ENCODE assay signal across 25 cellular contexts in the genomic region with DNA sequence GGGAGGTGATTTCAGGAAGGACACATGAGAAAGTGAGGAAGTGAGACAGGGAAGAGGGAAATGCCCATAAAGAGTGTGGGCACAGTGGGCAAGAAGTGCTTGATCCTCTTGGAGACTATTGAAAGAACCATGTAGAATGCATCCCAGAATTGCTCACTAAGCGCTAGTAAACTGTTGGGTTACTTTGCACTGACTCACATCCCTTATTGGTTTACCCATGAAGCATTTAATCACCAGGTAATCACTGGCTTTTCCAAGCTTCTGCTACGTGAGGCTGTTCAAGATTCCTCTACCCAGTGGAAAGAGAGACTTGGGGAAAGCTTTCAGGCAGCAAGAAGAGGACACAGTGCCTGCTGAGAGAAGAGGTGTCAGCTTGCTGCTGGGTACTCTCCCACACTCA.
A peak's percentile ranks its signal among the peaks of the same experiment; 100 is the strongest.
DNase-seq lines count a peak whose midpoint lies in the region; ATAC-seq, FAIRE-seq and TF ChIP-seq lines count a peak whose summit lies in the region.
"Had no signal": no experiment of that assay in that cellular context is flagged by ENCODE, and none has a peak within 500 bp of the region (broad histone marks: within the 10 kb centered on the region; RNA-seq: fewer than 3 reads in every experiment).

No MANE protein-coding gene starts in this region.

- H3K4me1 ChIP-seq in IMR-90 (ENCODE audit: control insufficient read depth, insufficient read depth, low read length) (no peaks in the 10 kb centered on the region; the same call in 1 of the 2 replicates), endothelial cell of umbilical vein (ENCODE audit: control insufficient read depth, extremely low read depth, insufficient read depth, low read length) (peaks cover 16% of the 10 kb centered on the region), keratinocyte (ENCODE audit: control insufficient read depth, extremely low read depth, insufficient read depth, low read length) (no peaks in the 10 kb centered on the region)
- H3K4me1 ChIP-seq: BE2C, SJSA1 had no signal

- no peak overlapping the region for H3K4me2 ChIP-seq in IMR-90 (ENCODE audit: low read depth, low read length)
- H3K4me2 ChIP-seq in endothelial cell of umbilical vein (ENCODE audit: insufficient read depth, low read length), result no peak overlapping the region
- no peak overlapping the region for H3K4me2 ChIP-seq in keratinocyte (ENCODE audit: control insufficient read depth, extremely low read depth, insufficient read depth, low read depth, low read length)

- H3K9me1 ChIP-seq in IMR-90 (ENCODE audit: insufficient read depth, low read length), result no peaks in the 10 kb centered on the region
- H3K9me1 ChIP-seq in endothelial cell of umbilical vein (replicated peaks; ENCODE audit: control insufficient read depth, extremely low read depth, insufficient read depth, low read length), result no peaks in the 10 kb centered on the region
- H3K9me1 ChIP-seq in keratinocyte (ENCODE audit: control insufficient read depth, extremely low read depth, insufficient read depth, low read length), result no peaks in the 10 kb centered on the region

- H2AFZ ChIP-seq in IMR-90 (replicated peaks; ENCODE audit: low read length, poor library complexity) (no peak overlapping the region), endothelial cell of umbilical vein (ENCODE audit: low read depth, low read length) (no peak overlapping the region), keratinocyte (ENCODE audit: control insufficient read depth, low read length) (peak overlapping the region; percentile 21)

- H3K36me3 ChIP-seq in IMR-90 (ENCODE audit: control insufficient read depth, insufficient read depth, low read length), result no peaks in the 10 kb centered on the region
- no peaks in the 10 kb centered on the region for H3K36me3 ChIP-seq in endothelial cell of umbilical vein (ENCODE audit: control insufficient read depth in 2 of 2, extremely low read depth in 1 of 2, insufficient read depth in 2 of 2, low read length in 2 of 2)
- no peaks in the 10 kb centered on the region for H3K36me3 ChIP-seq in keratinocyte (ENCODE audit: control insufficient read depth in 2 of 2, extremely low read depth in 1 of 2, insufficient read depth in 2 of 2, low read length in 2 of 2)
- H3K36me3 ChIP-seq: BE2C, SJSA1 had no signal

- no peak overlapping the region for H2BK5ac ChIP-seq in IMR-90 (ENCODE audit: low read depth, low read length, poor library complexity, severe bottlenecking)

- H2BK20ac ChIP-seq in IMR-90 (ENCODE audit: low read depth, low read length), result no peak overlapping the region

- no peak for FAIRE-seq in endothelial cell of umbilical vein (lab: Jason Lieb, UNC)
- peak; percentile 26 for FAIRE-seq in keratinocyte (lab: Jason Lieb, UNC)
- FAIRE-seq: GM18507 had no signal

- in situ Hi-C loops in IMR-90 (cut with MboI; ENCODE audit: low sequenced_read_pairs), result no loop called here

- no peak overlapping the region for H2BK15ac ChIP-seq in IMR-90 (ENCODE audit: low read depth, low read length)

- TF ChIP-seq POLR2A in IMR-90 (IDR thresholded peaks at IDR 0.05; ENCODE audit: low read depth, low read length) (no peak), endothelial cell of umbilical vein (IDR thresholded peaks at IDR 0.05; ENCODE audit: low read depth, low read length) (no peak)

- no peaks in the 10 kb centered on the region for H3K79me1 ChIP-seq in IMR-90 (ENCODE audit: low read depth in 1 of 2, low read length in 2 of 2)

- H2AK5ac ChIP-seq in IMR-90 (ENCODE audit: low read depth, low read length), result no peak overlapping the region; the same call in 1 of the 2 replicates

- H3K23ac ChIP-seq in IMR-90 (ENCODE audit: low read depth, low read length), result no peak overlapping the region

- WGBS in IMR-90 (ENCODE audit: extremely low coverage in 2 of 2, insufficient read length in 1 of 2), 2 experiments, result no CpG with 5 or more reads among the region's 2 CpGs

- H3K4me3 Mint-ChIP-seq in stimulated activated memory B cell treated with anti-CD40 and anti-IgM and Interleukin-4, amounts not matched to agents 10 μg/mL and 1 μg/mL and 100 μg/mL, for 72 hours, result no peak overlapping the region
- H3K4me3 Mint-ChIP-seq: CD14-positive monocyte had no signal

- BruUV-seq in IMR-90 (replicated peaks; lab: Mats Ljungman, UMichigan) (no TSS peak), endothelial cell of umbilical vein (replicated peaks; lab: Mats Ljungman, UMichigan) (no TSS peak)

- TF ChIP-seq CTCF in IMR-90 (conservative IDR thresholded peaks at IDR 0.05; ENCODE audit: low read depth, low read length), result no peak
- TF ChIP-seq CTCF in endothelial cell of umbilical vein (IDR thresholded peaks at IDR 0.05; ENCODE audit: extremely low read depth in 1 of 2, insufficient read depth in 1 of 2, low read depth in 1 of 2, low read length in 2 of 2), result no peak
- no peak for TF ChIP-seq CTCF in keratinocyte (optimal IDR thresholded peaks at IDR 0.05 in 1 of 3, IDR thresholded peaks at IDR 0.05 in 1 of 3, conservative IDR thresholded peaks at IDR 0.05 in 1 of 3; ENCODE audit: extremely low read depth in 1 of 3, insufficient read depth in 2 of 3, low read length in 3 of 3)

- H3K4ac ChIP-seq in IMR-90 (ENCODE audit: low read depth, low read length), result no peak overlapping the region

- H3K79me2 ChIP-seq in endothelial cell of umbilical vein (ENCODE audit: control insufficient read depth, insufficient read depth, low read length) (no peaks in the 10 kb centered on the region), keratinocyte (ENCODE audit: control insufficient read depth, insufficient read depth, low read length) (no peaks in the 10 kb centered on the region)

- H3K27ac ChIP-seq in IMR-90 (ENCODE audit: insufficient read depth, low read length), result no peak overlapping the region
- H3K27ac ChIP-seq in endothelial cell of umbilical vein (ENCODE audit: insufficient read depth, low read depth, low read length), result no peak overlapping the region
- H3K27ac ChIP-seq in keratinocyte (ENCODE audit: control insufficient read depth, insufficient read depth, low read length), result no peak overlapping the region
- H3K27ac ChIP-seq: SJSA1 had no signal

- H3K14ac ChIP-seq in IMR-90 (replicated peaks; ENCODE audit: low read depth, low read length), result 0 out of 2 replicates have a peak overlapping the region, but pooled peaks have one; percentile 21

- dilution Hi-C loops in IMR-90 (cut with HindIII; ENCODE audit: low sequenced_read_pairs, unreplicated experiment), result no loop called here
- dilution Hi-C loops in endothelial cell of umbilical vein (cut with MboI; ENCODE audit: extremely low pct_ligation_motif_present, low sequenced_read_pairs), result no loop called here
- dilution Hi-C loops in keratinocyte (cut with MboI; ENCODE audit: extremely low pct_ligation_motif_present, low sequenced_read_pairs), result no loop called here

- no peak for TF ChIP-seq RAD21 in IMR-90 (IDR thresholded peaks at IDR 0.05; ENCODE audit: low read length)

- no peak for ATAC-seq in IMR-90 (ENCODE audit: low read depth)
- no peak for ATAC-seq in stimulated activated memory B cell treated with anti-CD40 and anti-IgM and Interleukin-4, amounts not matched to agents 10 μg/mL and 1 μg/mL and 100 μg/mL, for 72 hours
- ATAC-seq: Right ventricle myocardium inferior had no signal

- no peak overlapping the region for H4K5ac ChIP-seq in IMR-90 (ENCODE audit: low read depth, low read length)

- H3K4me3 ChIP-seq in IMR-90 (ENCODE audit: insufficient read depth, low read depth, low read length), result no peak overlapping the region
- H3K4me3 ChIP-seq in endothelial cell of umbilical vein (replicated peaks in 1 of 3; ENCODE audit: insufficient read depth in 1 of 3, low read depth in 1 of 3, low read length in 3 of 3), result no peak overlapping the region
- no peak overlapping the region for H3K4me3 ChIP-seq in keratinocyte (ENCODE audit: control insufficient read depth in 2 of 3, extremely low read depth in 1 of 3, insufficient read depth in 2 of 3, low read depth in 1 of 3, low read length in 3 of 3)
- H3K4me3 ChIP-seq: SJSA1 had no signal

- no peak overlapping the region for H3K27ac Mint-ChIP-seq in stimulated activated memory B cell treated with anti-CD40 and anti-IgM and Interleukin-4, amounts not matched to agents 10 μg/mL and 1 μg/mL and 100 μg/mL, for 72 hours

- peaks cover 6% of the 10 kb centered on the region for H3K9me3 Mint-ChIP-seq in stimulated activated memory B cell treated with anti-CD40 and anti-IgM and Interleukin-4, amounts not matched to agents 10 μg/mL and 1 μg/mL and 100 μg/mL, for 72 hours

- DNase-seq in CD1c-positive myeloid dendritic cell (ENCODE audit: extremely low spot score) (peak; percentile 20), IMR-90 (peak; percentile 15), endothelial cell of umbilical vein (ENCODE audit: low read depth, low spot score) (no peak), keratinocyte (ENCODE audit: low read depth, low spot score) (no peak), posterior cingulate gyrus (no peak), DMS79 treated with DMSO at 0.1 percent for 48 hours (lab: John Stamatoyannopoulos, UW) (no peak), SHP77 treated with DMSO at 0.1 percent for 48 hours (lab: John Stamatoyannopoulos, UW) (no peak)
- DNase-seq: 8988T, ACHN, BE2C, Calu3, DND-41, H7, NCI-H1092 treated with DMSO at 0.1 percent for 48 hours, NCI-H1436 treated with DMSO at 0.1 percent for 48 hours, NCI-H187 treated with DMSO at 0.1 percent for 48 hours, NCI-H2171 treated with DMSO at 0.1 percent for 48 hours, NCI-H345, NCI-H524, NCI-H748 treated with DMSO at 0.1 percent for 48 hours had no signal

- CTCF ChIA-PET in IMR-90 (lab: Yijun Ruan, JAX), result no interaction called here
- CTCF ChIA-PET in endothelial cell of umbilical vein (lab: Charles Lee), result interaction anchor here (1.3 kb wide), 1 partner anchor 158 kb away, joined by 3 read pairs; no protein-coding TSS in a partner anchor

- H4K20me1 ChIP-seq in IMR-90 (ENCODE audit: insufficient read depth, low read length) (no peaks in the 10 kb centered on the region), endothelial cell of umbilical vein (replicated peaks; ENCODE audit: control insufficient read depth, extremely low read depth, insufficient read depth, low read length) (no peaks in the 10 kb centered on the region), keratinocyte (ENCODE audit: control insufficient read depth, extremely low read depth, insufficient read depth, low read length) (no peaks in the 10 kb centered on the region)

- no peaks in the 10 kb centered on the region for H3K27me3 Mint-ChIP-seq in stimulated activated memory B cell treated with anti-CD40 and anti-IgM and Interleukin-4, amounts not matched to agents 10 μg/mL and 1 μg/mL and 100 μg/mL, for 72 hours

- no peak overlapping the region for H4K91ac ChIP-seq in IMR-90 (ENCODE audit: insufficient read depth, low read depth, low read length)

- POLR2A ChIA-PET in IMR-90 (lab: Charles Lee; ENCODE audit: unreplicated experiment) (no interaction called here), endothelial cell of umbilical vein (lab: Charles Lee) (no interaction called here)

- H3K9me3 ChIP-seq in IMR-90 (ENCODE audit: control insufficient read depth, insufficient read depth, low read length) (no peaks in the 10 kb centered on the region), endothelial cell of umbilical vein (replicated peaks; ENCODE audit: control insufficient read depth, insufficient read depth, low read length) (no peaks in the 10 kb centered on the region), keratinocyte (ENCODE audit: control insufficient read depth, low read depth, low read length) (no peaks in the 10 kb centered on the region)
- H3K9me3 ChIP-seq: BE2C, SJSA1 had no signal

- H3K18ac ChIP-seq in IMR-90 (ENCODE audit: low read depth, low read length), result no peak overlapping the region

- no peaks in the 10 kb centered on the region for H3K4me1 Mint-ChIP-seq in stimulated activated memory B cell treated with anti-CD40 and anti-IgM and Interleukin-4, amounts not matched to agents 10 μg/mL and 1 μg/mL and 100 μg/mL, for 72 hours

- no peaks in the 10 kb centered on the region for H3K36me3 Mint-ChIP-seq in stimulated activated memory B cell treated with anti-CD40 and anti-IgM and Interleukin-4, amounts not matched to agents 10 μg/mL and 1 μg/mL and 100 μg/mL, for 72 hours
- H3K36me3 Mint-ChIP-seq: CD14-positive monocyte had no signal

- H3K9ac ChIP-seq in IMR-90 (ENCODE audit: low read depth, low read length) (no peak overlapping the region), endothelial cell of umbilical vein (replicated peaks; ENCODE audit: extremely low read depth, insufficient read depth, low read length) (no peak overlapping the region), keratinocyte (ENCODE audit: control insufficient read depth, extremely low read depth, insufficient read depth, low read length) (no peak overlapping the region)

- intact Hi-C loops in IMR-90 (cut with micrococcal nuclease), result no loop called here
- intact Hi-C loops in endothelial cell of umbilical vein (cut with micrococcal nuclease), result loop anchor here (5.0 kb wide), 1 partner anchor 73 kb away; no protein-coding TSS in a partner anchor
- intact Hi-C loops in posterior cingulate gyrus (cut with DNase I), result no loop called here

- H4K8ac ChIP-seq in IMR-90 (ENCODE audit: low read depth in 2 of 2, low read length in 2 of 2), result no peak overlapping the region

- H2BK120ac ChIP-seq in IMR-90 (ENCODE audit: low read depth, low read length), result no peak overlapping the region

- H3K56ac ChIP-seq in IMR-90 (ENCODE audit: extremely low read depth, insufficient read depth, low read length), result no peak overlapping the region

- H3K27me3 ChIP-seq in IMR-90 (ENCODE audit: control insufficient read depth, insufficient read depth, low read length), result no peaks in the 10 kb centered on the region
- no peaks in the 10 kb centered on the region for H3K27me3 ChIP-seq in endothelial cell of umbilical vein (ENCODE audit: control insufficient read depth in 2 of 2, insufficient read depth in 2 of 2, low read length in 2 of 2)
- H3K27me3 ChIP-seq in keratinocyte (ENCODE audit: control insufficient read depth, extremely low read depth, insufficient read depth, low read length), result no peaks in the 10 kb centered on the region
- H3K27me3 ChIP-seq: BE2C, SJSA1 had no signal

- H2AK9ac ChIP-seq in IMR-90 (replicated peaks; ENCODE audit: low read depth, low read length, poor library complexity), result no peak overlapping the region

Comparison
In these comparisons a context has a peak if more than half of its experiments do, and no peak if none do; other contexts are left out.
1. DNase-seq: peak in CD1c-positive myeloid dendritic cell (single experiment) and IMR-90 (single experiment); none in endothelial cell of umbilical vein (single experiment), keratinocyte (single experiment), posterior cingulate gyrus (0 of 10), DMS79 treated with DMSO at 0.1 percent for 48 hours (single experiment) and SHP77 treated with DMSO at 0.1 percent for 48 hours (single experiment).